10 cellular contexts compared by ENCODE assay signal in the genomic region with DNA sequence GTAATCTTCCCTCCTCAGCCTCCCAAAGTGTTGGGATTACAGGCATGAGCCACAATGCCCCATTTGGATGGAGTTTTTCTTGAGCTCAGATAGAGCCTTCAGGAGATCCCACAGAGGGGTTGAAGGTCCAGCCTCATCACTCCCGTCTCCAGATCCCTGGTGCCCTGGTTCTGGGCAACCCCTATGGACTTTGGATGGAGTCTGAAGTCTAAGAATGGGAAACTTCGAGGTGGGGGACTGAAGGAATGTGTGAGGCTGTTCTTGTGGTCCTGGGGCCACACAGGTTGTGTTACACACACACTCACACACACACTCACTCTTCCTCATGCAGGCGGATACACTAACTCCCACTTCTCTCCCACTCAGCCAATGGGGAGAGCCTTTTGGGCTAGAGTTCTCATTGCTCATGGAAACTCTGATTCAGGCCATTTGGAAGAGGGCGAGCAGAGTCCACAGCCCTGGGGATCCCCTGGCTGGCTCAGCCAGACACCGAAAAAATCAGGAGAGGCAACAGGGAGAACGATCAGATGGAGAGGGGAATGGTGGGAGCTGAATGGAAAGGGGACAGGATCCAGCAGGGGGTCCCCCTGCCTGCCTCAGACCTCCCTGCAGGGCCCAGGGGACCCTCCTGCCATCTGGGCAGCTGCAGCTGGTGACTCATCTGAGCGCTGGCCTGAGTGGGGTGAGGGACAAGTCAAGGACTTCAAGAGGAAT. TPM values are rescaled to one million over a fixed set of nuclear protein-coding genes. Genes with fewer than 3 reads are reported as not detected.
DNase-seq lines count a peak whose midpoint lies in the region; TF ChIP-seq lines count a peak whose summit lies in the region.
"Had no signal": no experiment of that assay in that cellular context is flagged by ENCODE, and none has a peak within 500 bp of the region (broad histone marks: within the 10 kb centered on the region; RNA-seq: fewer than 3 reads in every experiment).

No MANE protein-coding gene starts in this region.

- in situ Hi-C loops in GM13976 (cut with MboI; ENCODE audit: low sequenced_read_pairs, unreplicated experiment): no loop called here

- intact Hi-C loops in activated CD4-positive, alpha-beta T cell treated with anti-CD3 and anti-CD28 coated beads, Interleukin-2, amount 10 ng/mL, durations not matched to agents 24 days and 14 days (cut with micrococcal nuclease): no loop called here
- intact Hi-C loops in ascending aorta (cut with DNase I): loop anchor here (1.0 to 5.0 kb wide), 2 partner anchors 9 to 140 kb away; a partner anchor contains a TSS
- intact Hi-C loops in CD4-positive, alpha-beta memory T cell (cut with micrococcal nuclease): no loop called here

- H3K27ac Mint-ChIP-seq in activated CD4-positive, alpha-beta T cell treated with anti-CD3 and anti-CD28 coated beads, Interleukin-2, amount 10 ng/mL, durations not matched to agents 24 days and 14 days: peak overlapping the region; percentile 92
- peak overlapping the region in 1 of 7 donors; percentile 35 for H3K27ac Mint-ChIP-seq in CD4-positive, alpha-beta memory T cell

- peaks cover 42 to 46% of the 10 kb centered on the region in 2 donors for H3K4me1 ChIP-seq in ascending aorta
- H3K4me1 ChIP-seq in CD4-positive, alpha-beta memory T cell (ENCODE audit: insufficient read depth, low read length): peaks cover 21% of the 10 kb centered on the region

- H3K4me3 ChIP-seq in ascending aorta: no peak overlapping the region
- no peak overlapping the region for H3K4me3 ChIP-seq in CD4-positive, alpha-beta memory T cell (ENCODE audit: low read length in 2 of 2)
- H3K4me3 ChIP-seq: BLaER1 treated with 17β-estradiol and CSF1 and Interleukin-3, amounts not matched to agents 10 nM and 100 nM had no signal

- no peaks in the 10 kb centered on the region for H3K9me3 Mint-ChIP-seq in activated CD4-positive, alpha-beta T cell treated with anti-CD3 and anti-CD28 coated beads, Interleukin-2, amount 10 ng/mL, durations not matched to agents 24 days and 14 days
- no peaks in the 10 kb centered on the region for H3K9me3 Mint-ChIP-seq in CD4-positive, alpha-beta memory T cell

- CTCF ChIA-PET in CD4-positive, alpha-beta memory T cell (lab: Charles Lee; ENCODE audit: partially characterized antibody): interaction anchor here (0.7 to 16.7 kb wide), 8 partner anchors 9 to 107 kb away, joined by 3 to 192 read pairs (median 3); a partner anchor contains a TSS

- peaks cover 54% of the 10 kb centered on the region for H3K36me3 Mint-ChIP-seq in activated CD4-positive, alpha-beta T cell treated with anti-CD3 and anti-CD28 coated beads, Interleukin-2, amount 10 ng/mL, durations not matched to agents 24 days and 14 days (ENCODE audit: low read depth)
- peaks cover 0 to 3% of the 10 kb centered on the region in 2 donors for H3K36me3 Mint-ChIP-seq in CD4-positive, alpha-beta memory T cell

- H3K27me3 ChIP-seq in ascending aorta: no peaks in the 10 kb centered on the region
- no peaks in the 10 kb centered on the region for H3K27me3 ChIP-seq in CD4-positive, alpha-beta memory T cell (ENCODE audit: insufficient read depth, low read length)
- H3K27me3 ChIP-seq: BLaER1 treated with 17β-estradiol and CSF1 and Interleukin-3, amounts not matched to agents 10 nM and 100 nM had no signal

- no peak for TF ChIP-seq CTCF in ascending aorta (IDR thresholded peaks at IDR 0.05)
- TF ChIP-seq CTCF in GM13976 (IDR thresholded peaks at IDR 0.05; ENCODE audit: borderline replicate concordance, control extremely low read depth, extremely low read depth, insufficient read depth, missing control alignments): no peak

- POLR2A ChIA-PET in CD4-positive, alpha-beta memory T cell (lab: Charles Lee; ENCODE audit: partially characterized antibody): no interaction called here

- peak overlapping the region; percentile 73 to 86 for H3K27ac ChIP-seq in ascending aorta
- H3K27ac ChIP-seq in CD4-positive, alpha-beta memory T cell (ENCODE audit: low read depth, low read length): no peak overlapping the region

- no peaks in the 10 kb centered on the region for H3K27me3 Mint-ChIP-seq in activated CD4-positive, alpha-beta T cell treated with anti-CD3 and anti-CD28 coated beads, Interleukin-2, amount 10 ng/mL, durations not matched to agents 24 days and 14 days
- no peaks in the 10 kb centered on the region for H3K27me3 Mint-ChIP-seq in CD4-positive, alpha-beta memory T cell

- no peaks in the 10 kb centered on the region for H3K9me3 ChIP-seq in ascending aorta
- H3K9me3 ChIP-seq in CD4-positive, alpha-beta memory T cell (ENCODE audit: control insufficient read depth in 1 of 2, low read length in 2 of 2): no peaks in the 10 kb centered on the region
- H3K9me3 ChIP-seq: BLaER1 treated with 17β-estradiol and CSF1 and Interleukin-3, amounts not matched to agents 10 nM and 100 nM had no signal

- DNase-seq in activated CD4-positive, alpha-beta T cell treated with anti-CD3 and anti-CD28 coated beads, Interleukin-2, amount 10 ng/mL, durations not matched to agents 24 days and 14 days: no peak
- no peak for DNase-seq in activated CD4-positive, alpha-beta T cell treated with anti-CD3 and anti-CD28 coated beads, Interleukin-2, amount 50 U/mL, for 1 hour
- DNase-seq in ascending aorta (ENCODE audit: low spot score in 2 of 2) (peak in 1 of 2 donors; percentile 89), kidney tubule cell (ENCODE audit: low spot score) (peak; percentile 63), stromal cell of bone marrow (ENCODE audit: low read depth) (peak; percentile 98), GM13976 (ENCODE audit: low spot score) (no peak), OCI-M1 (lab: John Stamatoyannopoulos, UW) (no peak)
- DNase-seq in CD4-positive, alpha-beta memory T cell: no peak
- DNase-seq: NCI-H1436 treated with DMSO at 0.1 percent for 48 hours had no signal

- peaks cover 43% of the 10 kb centered on the region for H3K4me1 Mint-ChIP-seq in activated CD4-positive, alpha-beta T cell treated with anti-CD3 and anti-CD28 coated beads, Interleukin-2, amount 10 ng/mL, durations not matched to agents 24 days and 14 days
- H3K4me1 Mint-ChIP-seq in CD4-positive, alpha-beta memory T cell: peaks cover 8 to 20% (median 14%) of the 10 kb centered on the region in 4 donors

- H3K4me3 Mint-ChIP-seq in activated CD4-positive, alpha-beta T cell treated with anti-CD3 and anti-CD28 coated beads, Interleukin-2, amount 10 ng/mL, durations not matched to agents 24 days and 14 days: peak overlapping the region; percentile 6
- H3K4me3 Mint-ChIP-seq in CD4-positive, alpha-beta memory T cell: no peak overlapping the region

- peaks cover 13 to 14% of the 10 kb centered on the region in 2 donors for H3K36me3 ChIP-seq in ascending aorta
- H3K36me3 ChIP-seq in CD4-positive, alpha-beta memory T cell (ENCODE audit: insufficient read depth, low read length): peaks cover 4% of the 10 kb centered on the region

RNA-seq across cellular contexts. Expression of a gene that starts 9.0 kb away (rescaled TPM):
- 113 and 117 TPM in 2 replicates for total RNA-seq in activated CD4-positive, alpha-beta T cell treated with anti-CD3 and anti-CD28 coated beads, Interleukin-2, amount 10 ng/mL, durations not matched to agents 24 days and 14 days
- total RNA-seq in ascending aorta: 1,295 TPM
- total RNA-seq in CD4-positive, alpha-beta memory T cell: 1 to 10 TPM; 5.3 to 5.8 TPM
- polyA plus RNA-seq in CD4-positive, alpha-beta memory T cell: 1 to 10 TPM; 3.3 to 6.1 TPM

RNA-seq across cellular contexts. Expression of a gene that starts 34.5 kb away (rescaled TPM):
- total RNA-seq in activated CD4-positive, alpha-beta T cell treated with anti-CD3 and anti-CD28 coated beads, Interleukin-2, amount 10 ng/mL, durations not matched to agents 24 days and 14 days: 189 and 194 TPM in 2 replicates
- 0.11 TPM for total RNA-seq in ascending aorta
- 1 to 10 TPM in 1 of 2 experiments, under 1 TPM in 1; 0.47 to 1.1 TPM for total RNA-seq in CD4-positive, alpha-beta memory T cell
- polyA plus RNA-seq in CD4-positive, alpha-beta memory T cell: under 1 TPM; 0.10 to 0.14 TPM

RNA-seq across cellular contexts. Expression of a gene that starts 49.2 kb away (rescaled TPM):
- total RNA-seq in activated CD4-positive, alpha-beta T cell treated with anti-CD3 and anti-CD28 coated beads, Interleukin-2, amount 10 ng/mL, durations not matched to agents 24 days and 14 days: 13.1 and 16.8 TPM in 2 replicates
- total RNA-seq in ascending aorta: not detected
- total RNA-seq in CD4-positive, alpha-beta memory T cell: 1 to 10 TPM in 1 of 2 experiments, under 1 TPM in 1; 0.25 to 1.8 TPM
- under 1 TPM; 0.18 to 0.33 TPM for polyA plus RNA-seq in CD4-positive, alpha-beta memory T cell

Comparison
In these comparisons a context has a peak if more than half of its experiments do, and no peak if none do; other contexts are left out.
1. DNase-seq: peak in kidney tubule cell (single experiment) and stromal cell of bone marrow (single experiment); none in activated CD4-positive, alpha-beta T cell treated with anti-CD3 and anti-CD28 coated beads, Interleukin-2, amount 10 ng/mL, durations not matched to agents 24 days and 14 days (single experiment), activated CD4-positive, alpha-beta T cell treated with anti-CD3 and anti-CD28 coated beads, Interleukin-2, amount 50 U/mL, for 1 hour (single experiment), GM13976 (single experiment), CD4-positive, alpha-beta memory T cell (0 of 5) and OCI-M1 (single experiment).
2. RNA of a gene that starts 9.0 kb away (total RNA-seq): 1,295 TPM in ascending aorta (single experiment) and 113 to 117 TPM in activated CD4-positive, alpha-beta T cell treated with anti-CD3 and anti-CD28 coated beads, Interleukin-2, amount 10 ng/mL, durations not matched to agents 24 days and 14 days; 5.3 to 5.8 TPM in CD4-positive, alpha-beta memory T cell; every median in the first group is over 10 times any median in the second.
3. RNA of a gene that starts 34.5 kb away (total RNA-seq): 189 to 194 TPM in activated CD4-positive, alpha-beta T cell treated with anti-CD3 and anti-CD28 coated beads, Interleukin-2, amount 10 ng/mL, durations not matched to agents 24 days and 14 days; 0.47 to 1.1 TPM in CD4-positive, alpha-beta memory T cell and 0.11 TPM in ascending aorta (single experiment); every median in the first group is over 10 times any median in the second.